ENCODE assay signal across 8 cellular contexts in the genomic region with DNA sequence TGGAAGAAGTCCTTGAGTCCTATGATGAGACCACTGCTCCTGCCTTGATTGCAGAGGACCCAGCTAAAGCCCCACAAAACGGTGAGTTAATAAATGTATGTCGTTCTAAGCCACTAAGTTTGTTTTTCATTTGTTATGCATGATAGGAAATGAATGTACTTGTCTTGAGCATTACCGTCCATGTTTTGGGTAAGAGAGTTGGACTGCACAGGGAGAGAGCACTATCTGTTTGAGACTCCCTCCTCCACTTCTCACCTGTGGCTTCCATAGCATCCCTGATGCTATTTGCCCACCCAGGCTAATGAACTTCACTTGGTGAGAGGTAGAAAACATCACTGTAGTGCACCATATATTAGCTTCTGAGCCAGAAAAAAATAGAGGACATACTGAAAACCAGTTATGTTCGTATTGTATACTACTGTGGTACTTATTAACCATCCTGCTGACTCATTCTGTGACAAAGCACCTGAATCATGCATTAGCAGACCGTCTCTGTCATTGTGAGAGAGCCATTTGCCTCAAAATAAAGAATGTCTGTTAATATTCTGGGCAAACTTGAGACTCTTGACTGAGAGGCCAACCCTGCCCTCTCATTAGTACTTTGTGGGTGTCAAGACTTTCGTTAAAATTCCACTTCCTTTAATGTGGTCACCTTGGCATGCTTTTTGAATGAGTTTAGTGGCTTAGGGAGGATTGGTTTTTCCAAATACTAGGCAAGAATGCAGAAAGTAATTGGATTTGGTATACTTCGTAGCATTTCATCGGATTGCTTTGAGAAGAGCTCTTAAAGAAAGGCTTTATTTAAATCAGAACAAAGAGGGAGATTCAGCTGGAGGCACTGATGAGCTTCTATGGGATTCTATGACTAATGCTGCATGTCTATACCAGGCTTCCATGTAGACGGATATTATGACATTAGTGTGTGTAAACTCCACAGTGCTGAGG.
DNase-seq lines count a peak whose midpoint lies in the region; ATAC-seq and TF ChIP-seq lines count a peak whose summit lies in the region.

No MANE protein-coding gene starts in this region.

- in situ Hi-C loops in GM13976 (cut with MboI; ENCODE audit: low sequenced_read_pairs, unreplicated experiment): no loop called here

- no peak for TF ChIP-seq CTCF in GM13976 (IDR thresholded peaks at IDR 0.05; ENCODE audit: borderline replicate concordance, control extremely low read depth, extremely low read depth, insufficient read depth, missing control alignments)

- ATAC-seq in GM21576 (IDR thresholded peaks at IDR 0.05; ENCODE audit: unreplicated experiment): peak; percentile 96

- DNase-seq in GM13976 (ENCODE audit: low spot score) (peak; percentile 43), HPDE6-E6E7 (ENCODE audit: extremely low spot score) (peak; percentile 55), glomerular visceral epithelial cell (ENCODE audit: extremely low spot score) (peak; percentile 87), NCI-H446 treated with DMSO at 0.1 percent for 48 hours (lab: John Stamatoyannopoulos, UW) (no peak), NCI-H82 (lab: John Stamatoyannopoulos, UW) (no peak), putamen (ENCODE audit: low spot score) (no peak), NCI-H2196 treated with DMSO at 0.1 percent for 48 hours (lab: John Stamatoyannopoulos, UW; ENCODE audit: unreplicated experiment) (no peak)

Comparison
In these comparisons a context has a peak if more than half of its experiments do, and no peak if none do; other contexts are left out.
1. DNase-seq: peak in GM13976 (single experiment), HPDE6-E6E7 (single experiment) and glomerular visceral epithelial cell (single experiment); none in NCI-H446 treated with DMSO at 0.1 percent for 48 hours (single experiment), NCI-H82 (single experiment), putamen (single experiment) and NCI-H2196 treated with DMSO at 0.1 percent for 48 hours (single experiment).